8 cellular contexts compared by ENCODE assay signal in genomic region chr1:227762231-227762911, GRCh38.
DNase-seq lines count a peak whose midpoint lies in the region; ATAC-seq lines count a peak whose summit lies in the region.

No MANE protein-coding gene starts in this region.

- peak overlapping the region; percentile 37 for H3K27ac ChIP-seq in BLaER1

- peaks cover 60% of the 10 kb centered on the region for H3K4me1 ChIP-seq in BLaER1

- ATAC-seq in GM19328 (IDR thresholded peaks at IDR 0.05; ENCODE audit: unreplicated experiment): peak; percentile 83
- peak; percentile 56 for ATAC-seq in HG03442 (IDR thresholded peaks at IDR 0.05; ENCODE audit: unreplicated experiment)

- DNase-seq in NCI-H510A treated with DMSO at 0.1 percent for 48 hours (lab: John Stamatoyannopoulos, UW) (peak; percentile 91), kidney tubule cell (ENCODE audit: low spot score) (peak; percentile 81)
- DNase-seq in activated CD4-positive, alpha-beta T cell treated with anti-CD3 and anti-CD28 coated beads for 1 hour: peak; percentile 77
- DNase-seq in central memory CD4-positive, alpha-beta T cell: peak; percentile 84
- DNase-seq in stimulated activated CD4-positive, alpha-beta T cell treated with anti-CD3 and anti-CD28 coated beads, Interleukin-1b, Interleukin-23, amount 100 ng/mL, for 48 hours: peak; percentile 85

- H3K4me2 ChIP-seq in BLaER1: peak overlapping the region; percentile 75

- peaks cover 100% of the 10 kb centered on the region for H4K20me1 ChIP-seq in BLaER1

- H3K4me3 ChIP-seq in BLaER1: no peak overlapping the region

- no peaks in the 10 kb centered on the region for H3K27me3 ChIP-seq in BLaER1

- peaks cover 89% of the 10 kb centered on the region for H3K36me3 ChIP-seq in BLaER1

- H3K9me3 ChIP-seq in BLaER1: no peaks in the 10 kb centered on the region

- H3K9ac ChIP-seq in BLaER1: peak overlapping the region; percentile 51
